In genomic region chr2:237706257-237706656, GRCh38 we compare ENCODE assay signal across 13 cellular contexts.
A peak's percentile ranks its signal among the peaks of the same experiment; 100 is the strongest.
DNase-seq lines count a peak whose midpoint lies in the region; ATAC-seq and TF ChIP-seq lines count a peak whose summit lies in the region.
"Had no signal": no experiment of that assay in that cellular context is flagged by ENCODE, and none has a peak within 500 bp of the region (broad histone marks: within the 10 kb centered on the region; RNA-seq: fewer than 3 reads in every experiment).

No MANE protein-coding gene starts in this region.

- POLR2A ChIA-PET in CD4-positive, alpha-beta T cell (lab: Charles Lee), result no interaction called here

- peak overlapping the region; percentile 93 for H3K27ac Mint-ChIP-seq in CD4-positive, alpha-beta T cell
- peak overlapping the region; percentile 40 for H3K27ac Mint-ChIP-seq in HFFc6
- H3K27ac Mint-ChIP-seq in effector memory CD8-positive, alpha-beta T cell, result peak overlapping the region; percentile 90

- H3K9me3 ChIP-seq in CD4-positive, alpha-beta T cell (ENCODE audit: control insufficient read depth, low read length), result no peaks in the 10 kb centered on the region
- no peaks in the 10 kb centered on the region for H3K9me3 ChIP-seq in gastrocnemius medialis

- no peak for TF ChIP-seq POLR2A in gastrocnemius medialis (IDR thresholded peaks at IDR 0.05)

- H3K4me1 ChIP-seq in gastrocnemius medialis (peaks cover 54 to 79% of the 10 kb centered on the region in 2 donors), foreskin keratinocyte (peaks cover 38% of the 10 kb centered on the region)

- peaks cover 48% of the 10 kb centered on the region for H3K36me3 Mint-ChIP-seq in CD4-positive, alpha-beta T cell (ENCODE audit: low read depth)
- peaks cover 8% of the 10 kb centered on the region; the same call in 1 of the 2 replicates for H3K36me3 Mint-ChIP-seq in HFFc6 (ENCODE audit: low read depth)
- H3K36me3 Mint-ChIP-seq in effector memory CD8-positive, alpha-beta T cell (ENCODE audit: insufficient read depth), result peaks cover 91% of the 10 kb centered on the region

- peaks cover 70% of the 10 kb centered on the region for H3K4me1 Mint-ChIP-seq in CD4-positive, alpha-beta T cell (ENCODE audit: low read depth)
- peaks cover 47% of the 10 kb centered on the region for H3K4me1 Mint-ChIP-seq in HFFc6 (ENCODE audit: low read depth)
- H3K4me1 Mint-ChIP-seq in effector memory CD8-positive, alpha-beta T cell (ENCODE audit: low read depth in 2 of 2), result peaks cover 69 to 72% of the 10 kb centered on the region in 2 donors

- no peaks in the 10 kb centered on the region for H3K36me3 ChIP-seq in gastrocnemius medialis

- H3K27ac ChIP-seq in CD4-positive, alpha-beta T cell (ENCODE audit: low read depth, low read length), result no peak overlapping the region
- peak overlapping the region; percentile 85 to 98 (median 95) for H3K27ac ChIP-seq in gastrocnemius medialis
- H3K27ac ChIP-seq in foreskin keratinocyte, result no peak overlapping the region

- H3K4me3 Mint-ChIP-seq in CD4-positive, alpha-beta T cell, result peak overlapping the region; percentile 59
- no peak overlapping the region for H3K4me3 Mint-ChIP-seq in HFFc6
- peak overlapping the region; percentile 24 to 30 for H3K4me3 Mint-ChIP-seq in effector memory CD8-positive, alpha-beta T cell

- no peak for TF ChIP-seq CTCF in CD4-positive, alpha-beta T cell (IDR thresholded peaks at IDR 0.05)
- TF ChIP-seq CTCF in HFFc6 (IDR thresholded peaks at IDR 0.05), result no peak
- no peak for TF ChIP-seq CTCF in gastrocnemius medialis (IDR thresholded peaks at IDR 0.05 in 4 of 5, conservative IDR thresholded peaks at IDR 0.05 in 1 of 5)
- no peak for TF ChIP-seq CTCF in foreskin keratinocyte (conservative IDR thresholded peaks at IDR 0.05)

- H3K4me3 ChIP-seq in gastrocnemius medialis, result no peak overlapping the region
- H3K4me3 ChIP-seq: K562 had no signal

- DNase-seq in CD4-positive, alpha-beta T cell, result no peak
- DNase-seq in HFFc6, result no peak
- no peak for DNase-seq in effector memory CD8-positive, alpha-beta T cell
- no peak for DNase-seq in gastrocnemius medialis
- DNase-seq in foreskin keratinocyte, result no peak
- DNase-seq: COR-L47; erythroblast; mesenchymal stem cell; NCI-H748 treated with DMSO at 0.1 percent for 48 hours; stimulated activated CD4-positive, alpha-beta T cell treated with anti-CD3 and anti-CD28 coated beads, Interleukin-2, amount 100 ng/mL, for 24 hours had no signal

- intact Hi-C loops in CD4-positive, alpha-beta T cell (cut with DNase I, micrococcal nuclease), result loop anchor here (5.0 to 10.0 kb wide), 2 partner anchors 34 to 259 kb away; partner anchors contain the start of gene UBE2F (in 1 of the 2)
- intact Hi-C loops in gastrocnemius medialis (cut with DNase I; ENCODE audit: low total_unique reads), result no loop called here

- CTCF ChIA-PET in CD4-positive, alpha-beta T cell (lab: Charles Lee), result interaction anchor here (3.3 kb wide), 1 partner anchor 33 kb away, joined by 23 read pairs; no protein-coding TSS in a partner anchor

- in situ Hi-C loops in gastrocnemius medialis (cut with MboI; ENCODE audit: low sequenced_read_pairs in 4 of 4), result no loop called here

- ATAC-seq in CD4-positive, alpha-beta T cell (ENCODE audit: poor library complexity), result no peak
- ATAC-seq in effector memory CD8-positive, alpha-beta T cell (replicated peaks), result no peak
- ATAC-seq in gastrocnemius medialis (no peak), HG02884 (IDR thresholded peaks at IDR 0.05; ENCODE audit: unreplicated experiment) (no peak), HG03280 (IDR thresholded peaks at IDR 0.05; ENCODE audit: unreplicated experiment) (no peak), foreskin keratinocyte (no peak)
- ATAC-seq: K562 had no signal

- no peaks in the 10 kb centered on the region for H3K27me3 Mint-ChIP-seq in CD4-positive, alpha-beta T cell
- peaks cover 10% of the 10 kb centered on the region for H3K27me3 Mint-ChIP-seq in HFFc6 (ENCODE audit: insufficient read depth)
- H3K27me3 Mint-ChIP-seq in effector memory CD8-positive, alpha-beta T cell, result no peaks in the 10 kb centered on the region

- H3K9me3 Mint-ChIP-seq in CD4-positive, alpha-beta T cell, result no peaks in the 10 kb centered on the region
- H3K9me3 Mint-ChIP-seq in HFFc6, result no peaks in the 10 kb centered on the region
- H3K9me3 Mint-ChIP-seq in effector memory CD8-positive, alpha-beta T cell, result no peaks in the 10 kb centered on the region

- H3K27me3 ChIP-seq in CD4-positive, alpha-beta T cell (ENCODE audit: control insufficient read depth, insufficient read depth, low read length), result no peaks in the 10 kb centered on the region
- H3K27me3 ChIP-seq in gastrocnemius medialis (no peaks in the 10 kb centered on the region), foreskin keratinocyte (no peaks in the 10 kb centered on the region)

Comparison
In these comparisons a context has a peak if more than half of its experiments do, and no peak if none do; other contexts are left out.
1. H3K27ac ChIP-seq: peak in gastrocnemius medialis (4 of 4); none in CD4-positive, alpha-beta T cell (single experiment) and foreskin keratinocyte (single experiment).
2. H3K27ac Mint-ChIP-seq: peak in every context shown above with its lines; median percentile 93 in CD4-positive, alpha-beta T cell; 90 in effector memory CD8-positive, alpha-beta T cell; 40 in HFFc6.